Comparison of ENCODE assay signal across 8 cellular contexts in the genomic region with DNA sequence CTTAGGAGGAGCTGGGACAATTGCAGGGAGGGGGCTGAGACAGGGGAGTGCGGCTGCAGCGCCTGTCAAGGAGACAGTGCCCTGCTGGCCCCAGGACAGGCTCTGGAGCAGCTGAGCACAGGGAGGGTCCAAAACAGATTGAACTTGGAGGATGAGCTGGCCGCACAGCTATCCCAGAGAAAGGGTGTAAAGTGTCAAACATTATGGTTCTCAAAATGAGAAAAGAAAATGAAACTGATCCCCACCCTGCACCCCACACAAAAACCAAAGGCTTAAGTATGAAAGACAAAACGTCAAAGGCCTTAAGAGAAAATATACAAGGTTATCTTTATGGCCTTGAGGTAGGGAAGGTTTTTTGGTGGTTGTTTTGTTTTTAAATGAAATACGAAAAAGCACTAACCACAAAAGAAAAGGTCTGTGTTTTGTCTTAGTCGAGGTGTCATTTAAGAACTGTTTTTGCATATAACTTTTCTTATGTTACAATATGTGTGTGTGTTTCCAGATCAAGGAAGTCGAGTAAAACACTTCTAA.
DNase-seq lines count a peak whose midpoint lies in the region; ATAC-seq and FAIRE-seq lines count a peak whose summit lies in the region.

No MANE protein-coding gene starts in this region.

- WGBS in mesodermal cell (ENCODE audit: insufficient coverage in 2 of 2), 2 experiments: 61 to 69% methylated on average over 2 of the region's 7 CpGs

- H3K27ac Mint-ChIP-seq in activated T-helper 17 cell treated with anti-CD3 and anti-CD28 coated beads, Interleukin-2, amount 50 U/mL, for 72 hours: peak overlapping the region; percentile 88

- peak; percentile 94 for FAIRE-seq in GM19239 (lab: Jason Lieb, UNC)

- peaks cover 4% of the 10 kb centered on the region for H3K27me3 Mint-ChIP-seq in activated T-helper 17 cell treated with anti-CD3 and anti-CD28 coated beads, Interleukin-2, amount 50 U/mL, for 72 hours

- peaks cover 44% of the 10 kb centered on the region for H3K4me1 ChIP-seq in mesodermal cell (ENCODE audit: control insufficient read depth, insufficient read depth, low read length, poor library complexity, severe bottlenecking)

- H3K4me1 Mint-ChIP-seq in activated T-helper 17 cell treated with anti-CD3 and anti-CD28 coated beads, Interleukin-2, amount 50 U/mL, for 72 hours: peaks cover 58% of the 10 kb centered on the region

- H3K4me3 ChIP-seq in mesodermal cell (ENCODE audit: extremely low read depth, insufficient read depth, low read length, poor library complexity, severe bottlenecking): no peak overlapping the region

- peak overlapping the region; percentile 69 for H3K4me3 Mint-ChIP-seq in activated T-helper 17 cell treated with anti-CD3 and anti-CD28 coated beads, Interleukin-2, amount 50 U/mL, for 72 hours

- no peaks in the 10 kb centered on the region for H3K36me3 ChIP-seq in mesodermal cell (ENCODE audit: control insufficient read depth, insufficient read depth, low read length)

- peak overlapping the region; percentile 6 for H3K27ac ChIP-seq in mesodermal cell (ENCODE audit: low read depth, low read length, severe bottlenecking)

- no peaks in the 10 kb centered on the region for H3K9me3 Mint-ChIP-seq in activated T-helper 17 cell treated with anti-CD3 and anti-CD28 coated beads, Interleukin-2, amount 50 U/mL, for 72 hours

- no peaks in the 10 kb centered on the region for H3K9me3 ChIP-seq in mesodermal cell (ENCODE audit: control insufficient read depth, low read length)

- peak; percentile 63 for ATAC-seq in HG02943 (IDR thresholded peaks at IDR 0.05; ENCODE audit: low read depth, unreplicated experiment)
- ATAC-seq in activated T-helper 17 cell treated with anti-CD3 and anti-CD28 coated beads, Interleukin-2, amount 50 U/mL, for 72 hours (replicated peaks): peak; percentile 70

- DNase-seq in GM19239 (ENCODE audit: insufficient read length, low spot score) (peak; percentile 65), SW 1271 (lab: John Stamatoyannopoulos, UW) (no peak), COR-L47 (lab: John Stamatoyannopoulos, UW) (no peak), NCI-H2081 treated with DMSO at 0.1 percent for 48 hours (lab: John Stamatoyannopoulos, UW) (no peak), SIG-M5 treated with dmso at 0.1 percent for 504 hours (lab: John Stamatoyannopoulos, UW; ENCODE audit: unreplicated experiment) (no peak)

- no peaks in the 10 kb centered on the region for H3K36me3 Mint-ChIP-seq in activated T-helper 17 cell treated with anti-CD3 and anti-CD28 coated beads, Interleukin-2, amount 50 U/mL, for 72 hours (ENCODE audit: low read depth)
